ENCODE assay signal across 1 cellular context in the genomic region with DNA sequence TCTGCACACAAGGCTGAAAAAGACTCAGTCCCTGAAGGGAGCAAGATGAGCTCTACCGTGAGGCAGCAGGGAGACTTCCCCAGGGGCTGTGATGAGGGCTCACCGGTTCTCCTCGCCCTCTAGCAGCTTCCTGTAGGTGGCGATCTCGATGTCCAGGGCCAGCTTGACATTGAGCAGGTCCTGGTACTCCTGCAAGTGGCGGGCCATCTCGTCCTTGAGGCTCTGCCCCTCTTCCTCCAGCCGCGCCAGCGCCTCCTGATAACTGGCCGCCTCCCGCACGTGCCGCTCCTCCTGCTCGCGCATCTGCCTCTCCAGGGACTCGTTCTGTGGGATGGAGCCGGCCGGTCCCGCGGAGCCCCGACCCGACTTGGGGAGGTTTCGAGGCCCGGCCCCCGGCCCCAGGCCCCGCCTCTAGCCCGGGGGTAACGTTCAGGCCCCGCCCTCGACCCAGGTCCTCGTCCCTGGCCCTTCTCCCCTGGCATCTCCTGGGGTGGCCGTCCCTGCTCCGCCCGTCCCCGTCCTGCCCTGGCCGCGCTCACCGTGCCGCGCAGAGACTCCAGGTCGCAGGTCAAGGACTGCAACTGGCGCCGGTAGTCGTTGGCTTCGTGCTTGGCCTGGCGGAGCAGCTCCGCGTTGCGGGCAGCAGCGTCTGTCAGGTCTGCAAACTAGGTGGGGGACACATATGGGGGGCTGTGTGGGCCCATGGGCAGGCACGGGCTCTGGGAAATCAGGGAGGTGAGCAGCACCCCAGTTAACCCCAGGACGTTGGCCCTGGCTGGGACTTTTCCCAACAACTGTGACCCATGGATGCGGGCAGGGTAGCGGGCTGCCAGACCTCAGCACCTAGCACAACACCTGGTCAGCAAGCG.
TF ChIP-seq lines count a peak whose summit lies in the region.

No MANE protein-coding gene starts in this region.

TF ChIP-seq in A549, 52 proteins besides CTCF, POLR2A, EP300 and RAD21 (continued from another document):
- TF ChIP-seq, protein P1, sequence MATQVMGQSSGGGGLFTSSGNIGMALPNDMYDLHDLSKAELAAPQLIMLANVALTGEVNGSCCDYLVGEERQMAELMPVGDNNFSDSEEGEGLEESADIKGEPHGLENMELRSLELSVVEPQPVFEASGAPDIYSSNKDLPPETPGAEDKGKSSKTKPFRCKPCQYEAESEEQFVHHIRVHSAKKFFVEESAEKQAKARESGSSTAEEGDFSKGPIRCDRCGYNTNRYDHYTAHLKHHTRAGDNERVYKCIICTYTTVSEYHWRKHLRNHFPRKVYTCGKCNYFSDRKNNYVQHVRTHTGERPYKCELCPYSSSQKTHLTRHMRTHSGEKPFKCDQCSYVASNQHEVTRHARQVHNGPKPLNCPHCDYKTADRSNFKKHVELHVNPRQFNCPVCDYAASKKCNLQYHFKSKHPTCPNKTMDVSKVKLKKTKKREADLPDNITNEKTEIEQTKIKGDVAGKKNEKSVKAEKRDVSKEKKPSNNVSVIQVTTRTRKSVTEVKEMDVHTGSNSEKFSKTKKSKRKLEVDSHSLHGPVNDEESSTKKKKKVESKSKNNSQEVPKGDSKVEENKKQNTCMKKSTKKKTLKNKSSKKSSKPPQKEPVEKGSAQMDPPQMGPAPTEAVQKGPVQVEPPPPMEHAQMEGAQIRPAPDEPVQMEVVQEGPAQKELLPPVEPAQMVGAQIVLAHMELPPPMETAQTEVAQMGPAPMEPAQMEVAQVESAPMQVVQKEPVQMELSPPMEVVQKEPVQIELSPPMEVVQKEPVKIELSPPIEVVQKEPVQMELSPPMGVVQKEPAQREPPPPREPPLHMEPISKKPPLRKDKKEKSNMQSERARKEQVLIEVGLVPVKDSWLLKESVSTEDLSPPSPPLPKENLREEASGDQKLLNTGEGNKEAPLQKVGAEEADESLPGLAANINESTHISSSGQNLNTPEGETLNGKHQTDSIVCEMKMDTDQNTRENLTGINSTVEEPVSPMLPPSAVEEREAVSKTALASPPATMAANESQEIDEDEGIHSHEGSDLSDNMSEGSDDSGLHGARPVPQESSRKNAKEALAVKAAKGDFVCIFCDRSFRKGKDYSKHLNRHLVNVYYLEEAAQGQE (IDR thresholded peaks at IDR 0.05) = no peak
- no peak for TF ChIP-seq MYC (IDR thresholded peaks at IDR 0.05; ENCODE audit: borderline replicate concordance, low read length)
- no peak for TF ChIP-seq EHF (CRISPR knock-in tag; IDR thresholded peaks at IDR 0.05)
- TF ChIP-seq, protein P2, sequence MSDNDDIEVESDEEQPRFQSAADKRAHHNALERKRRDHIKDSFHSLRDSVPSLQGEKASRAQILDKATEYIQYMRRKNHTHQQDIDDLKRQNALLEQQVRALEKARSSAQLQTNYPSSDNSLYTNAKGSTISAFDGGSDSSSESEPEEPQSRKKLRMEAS (IDR thresholded peaks at IDR 0.05) = peak; percentile 77
